Comparison of ENCODE assay signal across 13 cellular contexts in the genomic region with DNA sequence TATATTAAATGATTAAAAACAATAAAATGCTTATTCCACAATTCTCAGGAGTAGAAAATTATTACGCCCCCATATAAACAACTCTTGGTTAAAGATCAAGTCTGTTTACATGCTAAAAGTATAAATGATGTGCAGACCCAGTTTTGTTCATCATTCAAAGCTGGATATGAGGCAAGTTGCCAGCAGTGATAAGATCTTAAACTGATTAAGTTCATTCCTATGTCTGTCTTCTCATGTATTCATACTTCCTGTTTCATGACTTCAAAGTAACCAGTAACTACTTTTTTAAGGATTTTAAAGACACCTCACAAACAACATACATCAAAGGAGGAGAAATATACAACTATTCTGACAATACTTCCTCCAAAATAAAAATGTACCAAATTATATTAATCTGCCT. TPM values are rescaled to one million over a fixed set of nuclear protein-coding genes. Genes with fewer than 3 reads are reported as not detected.
DNase-seq lines count a peak whose midpoint lies in the region; FAIRE-seq and TF ChIP-seq lines count a peak whose summit lies in the region.
"Had no signal": no experiment of that assay in that cellular context is flagged by ENCODE, and none has a peak within 500 bp of the region (broad histone marks: within the 10 kb centered on the region; RNA-seq: fewer than 3 reads in every experiment).

No MANE protein-coding gene starts in this region.

- DNase-seq in ELR (ENCODE audit: low read depth) (peak; percentile 93), M059J (ENCODE audit: low read depth) (peak; percentile 89), astrocyte (ENCODE audit: low read depth) (peak; percentile 80), WERI-Rb-1 (no peak), retina (no peak), cerebellum (ENCODE audit: low spot score) (no peak)
- DNase-seq: activated naive CD4-positive, alpha-beta T cell treated with anti-CD3 and anti-CD28 coated beads, Interleukin-2, amount 50 U/mL, for 16 hours; lower lobe of right lung; NCI-H1436; NCI-H510A; Peyer's patch had no signal

- no peak for TF ChIP-seq CTCF in astrocyte (IDR thresholded peaks at IDR 0.05; ENCODE audit: insufficient read depth, low read depth, low read length)
- no peak for TF ChIP-seq CTCF in nephron (IDR thresholded peaks at IDR 0.05; ENCODE audit: unreplicated experiment in 3 of 3)
- no peak for TF ChIP-seq CTCF in WERI-Rb-1 (IDR thresholded peaks at IDR 0.05; ENCODE audit: low read depth, low read length)

- H3K4me3 Mint-ChIP-seq in astrocyte (ENCODE audit: unreplicated experiment), result no peak overlapping the region
- H3K4me3 Mint-ChIP-seq in nephron, result no peak overlapping the region
- H3K4me3 Mint-ChIP-seq: neural progenitor cell had no signal

- H3K27ac ChIP-seq in astrocyte (ENCODE audit: low read depth, low read length) (peak overlapping the region; percentile 48), WERI-Rb-1 (no peak overlapping the region)
- H3K27ac ChIP-seq: lower lobe of right lung, neural progenitor cell, Peyer's patch had no signal

- peaks cover 4% of the 10 kb centered on the region for H4K20me1 ChIP-seq in astrocyte (ENCODE audit: insufficient read depth, low read length)

- H3K9me3 Mint-ChIP-seq in astrocyte (ENCODE audit: unreplicated experiment), result peaks cover 3% of the 10 kb centered on the region
- H3K9me3 Mint-ChIP-seq in nephron, result peaks cover 3% of the 10 kb centered on the region

- H2AFZ ChIP-seq in astrocyte (ENCODE audit: low read depth, low read length), result no peak overlapping the region
- H2AFZ ChIP-seq: neural progenitor cell had no signal

- peak overlapping the region; percentile 14 for H3K4me2 ChIP-seq in astrocyte (ENCODE audit: low read length)
- H3K4me2 ChIP-seq: neural progenitor cell had no signal

- no peak overlapping the region for H3K9ac ChIP-seq in astrocyte (ENCODE audit: low read length)
- H3K9ac ChIP-seq: neural progenitor cell had no signal

- peak; percentile 55 for FAIRE-seq in astrocyte (lab: Jason Lieb, UNC)

- no peaks in the 10 kb centered on the region for H3K27me3 Mint-ChIP-seq in astrocyte (ENCODE audit: low read depth, unreplicated experiment)
- H3K27me3 Mint-ChIP-seq in nephron (ENCODE audit: low read depth), result no peaks in the 10 kb centered on the region

- H3K36me3 ChIP-seq in astrocyte (ENCODE audit: insufficient read depth, low read length) (no peaks in the 10 kb centered on the region), WERI-Rb-1 (no peaks in the 10 kb centered on the region)
- H3K36me3 ChIP-seq: lower lobe of right lung, neural progenitor cell, Peyer's patch had no signal

- H3K27ac Mint-ChIP-seq in astrocyte (ENCODE audit: unreplicated experiment), result peak overlapping the region; percentile 63
- H3K27ac Mint-ChIP-seq in nephron, result peak overlapping the region in 2 of 3 experiments; percentile 30 to 33
- H3K27ac Mint-ChIP-seq: neural progenitor cell had no signal

- H3K36me3 Mint-ChIP-seq in astrocyte (ENCODE audit: low read depth, unreplicated experiment) (no peaks in the 10 kb centered on the region), nephron (ENCODE audit: low read depth) (peaks cover 7% of the 10 kb centered on the region)

- peaks cover 66% of the 10 kb centered on the region for H3K79me2 ChIP-seq in astrocyte (ENCODE audit: insufficient read depth, low read length)

- H3K9me3 ChIP-seq in astrocyte (ENCODE audit: insufficient read depth, low read depth, low read length) (no peaks in the 10 kb centered on the region), WERI-Rb-1 (ENCODE audit: severe bottlenecking) (no peaks in the 10 kb centered on the region)
- H3K9me3 ChIP-seq: lower lobe of right lung, Peyer's patch had no signal

- peaks cover 34% of the 10 kb centered on the region for H3K4me1 ChIP-seq in astrocyte (ENCODE audit: insufficient read depth, low read length)
- H3K4me1 ChIP-seq: lower lobe of right lung had no signal

- H3K27me3 ChIP-seq in astrocyte (ENCODE audit: insufficient read depth, low read length) (no peaks in the 10 kb centered on the region), WERI-Rb-1 (ENCODE audit: insufficient read depth, low read depth, severe bottlenecking) (no peaks in the 10 kb centered on the region)
- H3K27me3 ChIP-seq: neural progenitor cell, Peyer's patch had no signal

- H3K4me1 Mint-ChIP-seq in astrocyte (ENCODE audit: low read depth, unreplicated experiment), result peaks cover 47% of the 10 kb centered on the region
- H3K4me1 Mint-ChIP-seq in nephron, result peaks cover 31% of the 10 kb centered on the region

- no peak overlapping the region for H3K4me3 ChIP-seq in astrocyte (ENCODE audit: insufficient read depth, low read depth, low read length)
- no peak overlapping the region for H3K4me3 ChIP-seq in WERI-Rb-1 (ENCODE audit: low read depth, low read length)
- H3K4me3 ChIP-seq: lower lobe of right lung, neural progenitor cell, Peyer's patch had no signal

RNA-seq across cellular contexts. Expression of a gene that starts 55.0 kb away (rescaled TPM):
- 4.4 and 8.5 TPM in 2 replicates for total RNA-seq in M059J (2014; rRNA removed; shearing (Covaris generic))
- 20.6 and 21.6 TPM in 2 replicates for total RNA-seq in astrocyte
- 45.3 TPM for total RNA-seq in cerebellum

Comparison
In these comparisons a context has a peak if more than half of its experiments do, and no peak if none do; other contexts are left out.
1. DNase-seq: peak in ELR (single experiment), M059J (single experiment) and astrocyte (single experiment); none in WERI-Rb-1 (single experiment), retina (single experiment) and cerebellum (single experiment).